ENCODE assay signal across 25 cellular contexts in genomic region chr1:204869097-204869496, GRCh38. TPM values are rescaled to one million over a fixed set of nuclear protein-coding genes. Genes with fewer than 3 reads are reported as not detected.
A peak's percentile ranks its signal among the peaks of the same experiment; 100 is the strongest.
DNase-seq lines count a peak whose midpoint lies in the region; ATAC-seq and TF ChIP-seq lines count a peak whose summit lies in the region.
"Had no signal": no experiment of that assay in that cellular context is flagged by ENCODE, and none has a peak within 500 bp of the region (broad histone marks: within the 10 kb centered on the region; RNA-seq: fewer than 3 reads in every experiment).

No MANE protein-coding gene starts in this region.

- TF ChIP-seq CTCF in tibial nerve (IDR thresholded peaks at IDR 0.05) (no peak), heart left ventricle (IDR thresholded peaks at IDR 0.05) (no peak)

- H3K9me3 ChIP-seq in tibial nerve (no peaks in the 10 kb centered on the region), heart left ventricle (no peaks in the 10 kb centered on the region)
- H3K9me3 ChIP-seq: BE2C, MG63 had no signal

- peak; percentile 9 for DNase-seq in activated CD4-positive, CD25-positive, alpha-beta regulatory T cell treated with anti-CD3 and anti-CD28 coated beads, Interleukin-2, amount 50 U/mL, for 72 hours
- no peak for DNase-seq in activated CD4-positive, CD25-positive, alpha-beta regulatory T cell (lab: John Stamatoyannopoulos, UW)
- DNase-seq in caudate nucleus (lab: John Stamatoyannopoulos, UW), result no peak
- no peak for DNase-seq in tibial nerve (ENCODE audit: low spot score in 2 of 2)
- DNase-seq in heart left ventricle, result no peak
- no peak for DNase-seq in Right ventricle myocardium inferior (ENCODE audit: missing footprints)
- DNase-seq: 8988T; ACHN; BE2C; CD8-positive, alpha-beta memory T cell; H9; IMR-90; KG1; MG63; NCI-H2029; NCI-H446 treated with DMSO at 0.1 percent for 48 hours; NCI-H526 treated with DMSO at 0.1 percent for 48 hours; RPMI8226; SHP77 had no signal

- WGBS in tibial nerve, 2 donors, result 54 to 66% methylated on average over 3 of the region's 3 CpGs
- 81 to 91% (median 86%) methylated on average over 3 of the region's 3 CpGs for WGBS in heart left ventricle, 4 donors

- no peak for TF ChIP-seq EP300 in tibial nerve (IDR thresholded peaks at IDR 0.05)

- ATAC-seq in GM18498 (IDR thresholded peaks at IDR 0.05; ENCODE audit: unreplicated experiment), result no peak
- ATAC-seq in heart left ventricle, result no peak
- ATAC-seq in Right ventricle myocardium inferior, result no peak

- H3K36me3 ChIP-seq in tibial nerve, result no peaks in the 10 kb centered on the region
- no peaks in the 10 kb centered on the region for H3K36me3 ChIP-seq in heart left ventricle
- H3K36me3 ChIP-seq: BE2C, MG63 had no signal

- H3K27me3 ChIP-seq in layer of hippocampus (ENCODE audit: control insufficient read depth, insufficient read depth, low read length) (no peaks in the 10 kb centered on the region), tibial nerve (no peaks in the 10 kb centered on the region), heart left ventricle (no peaks in the 10 kb centered on the region)
- H3K27me3 ChIP-seq: BE2C, MG63 had no signal

- TF ChIP-seq POLR2A in tibial nerve (IDR thresholded peaks at IDR 0.05) (no peak), heart left ventricle (IDR thresholded peaks at IDR 0.05) (no peak)

- H3K4me1 ChIP-seq in tibial nerve (peaks cover 0 to 27% (median 4%) of the 10 kb centered on the region in 4 donors), heart left ventricle (peaks cover 0 to 53% (median 7%) of the 10 kb centered on the region in 12 donors)
- H3K4me1 ChIP-seq: BE2C had no signal

- H3K27ac ChIP-seq in caudate nucleus (ENCODE audit: low read depth, low read length) (peak overlapping the region; percentile 91), layer of hippocampus (ENCODE audit: low read depth, low read length) (peak overlapping the region; percentile 92), tibial nerve (peak overlapping the region in 3 of 4 donors; percentile 23 to 74 (median 74)), heart left ventricle (peak overlapping the region in 3 of 12 donors; percentile 7 to 34 (median 30))
- H3K27ac ChIP-seq: SK-N-MC had no signal

- intact Hi-C loops in heart left ventricle (cut with DNase I), result no loop called here
- intact Hi-C loops in Right ventricle myocardium inferior (cut with DNase I), result no loop called here

- no peak overlapping the region for H3K4me3 ChIP-seq in tibial nerve
- no peak overlapping the region for H3K4me3 ChIP-seq in heart left ventricle
- H3K4me3 ChIP-seq: GM23338, MG63, SK-N-MC had no signal

RNA-seq across cellular contexts. Expression of gene NFASC, which starts 1.6 kb away (rescaled TPM):
- total RNA-seq in tibial nerve, result 100 to 1,000 TPM in 1 of 4 donors, 10 to 100 TPM in 3; 69.9 to 112 (median 94.0) TPM
- total RNA-seq in heart left ventricle, result 10 to 100 TPM in 5 of 9 donors, 1 to 10 TPM in 4; 2.5 to 14.6 (median 10.3) TPM
- 10 to 100 TPM in 1 of 2 donors, 1 to 10 TPM in 1; 2.7 to 14.6 TPM for polyA plus RNA-seq in heart left ventricle
- 10.5 TPM for total RNA-seq in Right ventricle myocardium inferior
- total RNA-seq: G401 had no signal
- polyA plus RNA-seq: CD14-positive monocyte; CD8-positive, alpha-beta memory T cell had no signal
